9 cellular contexts compared by ENCODE assay signal in genomic region chr15:68795298-68795848, GRCh38. TPM values are rescaled to one million over a fixed set of nuclear protein-coding genes. Genes with fewer than 3 reads are reported as not detected.
DNase-seq lines count a peak whose midpoint lies in the region; ATAC-seq, FAIRE-seq and TF ChIP-seq lines count a peak whose summit lies in the region.
"Had no signal": no experiment of that assay in that cellular context is flagged by ENCODE, and none has a peak within 500 bp of the region (broad histone marks: within the 10 kb centered on the region; RNA-seq: fewer than 3 reads in every experiment).

No MANE protein-coding gene starts in this region.

- no peak for FAIRE-seq in HepG2 (lab: Jason Lieb, UNC)
- FAIRE-seq: colon had no signal

- H3K27me3 ChIP-seq in HepG2 (ENCODE audit: control insufficient read depth in 1 of 2, insufficient read depth in 2 of 2, low read length in 2 of 2): no peaks in the 10 kb centered on the region

- no peak for TF ChIP-seq RAD21 in HepG2 (CRISPR knock-in tag; IDR thresholded peaks at IDR 0.05)

- no peak overlapping the region for H3K4me2 ChIP-seq in HepG2 (ENCODE audit: low read depth, low read length)

- no TSS peak for BruUV-seq in HepG2 (replicated peaks; lab: Mats Ljungman, UMichigan)

- no peak for TF ChIP-seq CTCF in HepG2 (CRISPR knock-in tag; IDR thresholded peaks at IDR 0.05)

- ATAC-seq in HG03571 (IDR thresholded peaks at IDR 0.05; ENCODE audit: unreplicated experiment) (peak; percentile 46), HepG2 (peak; percentile 13; the same call in 1 of the 3 replicates), HG03025 (IDR thresholded peaks at IDR 0.05; ENCODE audit: low FRiP score, unreplicated experiment) (no peak), GM19328 (IDR thresholded peaks at IDR 0.05; ENCODE audit: unreplicated experiment) (no peak)

- H3K9ac ChIP-seq in HepG2 (ENCODE audit: insufficient read depth, low read depth, low read length): no peak overlapping the region

- H3K79me2 ChIP-seq in HepG2 (ENCODE audit: insufficient read depth, low read length): peaks cover 99% of the 10 kb centered on the region

- H3K36me3 ChIP-seq in HepG2 (replicated peaks in 1 of 2; ENCODE audit: control insufficient read depth in 1 of 2, insufficient read depth in 2 of 2, low read length in 2 of 2): peaks cover 5 to 54% of the 10 kb centered on the region in 2 experiments; a peak in 4 of 5 replicates

- no peak overlapping the region for H2AFZ ChIP-seq in HepG2 (ENCODE audit: low read length)

- TF ChIP-seq EP300 in HepG2 (IDR thresholded peaks at IDR 0.05; ENCODE audit: low read depth in 2 of 2, low read length in 2 of 2): no peak
- no peak for TF ChIP-seq EP300 in HepG2 (CRISPR knock-in tag; IDR thresholded peaks at IDR 0.05; ENCODE audit: borderline replicate concordance)

- CTCF ChIA-PET in HepG2 (lab: Yijun Ruan, JAX; ENCODE audit: low intra/inter-chr PET ratio, low total read pairs): no interaction called here

- TF ChIP-seq POLR2A in GM19099 (IDR thresholded peaks at IDR 0.05; ENCODE audit: extremely low read depth, insufficient read length, low read depth) (peak; percentile 27), HepG2 (IDR thresholded peaks at IDR 0.05; ENCODE audit: insufficient read depth in 1 of 2, low read depth in 2 of 2, low read length in 2 of 2) (no peak)

- H3K27ac ChIP-seq in HepG2 (ENCODE audit: extremely low read length, insufficient read depth, low read length): peak overlapping the region; percentile 43

- no peaks in the 10 kb centered on the region for H3K9me3 ChIP-seq in HepG2 (ENCODE audit: low read length)

- WGBS in HepG2 (ENCODE audit: low lambda C conversion rate): 88% methylated on average over 18 of the region's 20 CpGs

- intact Hi-C loops in HepG2 (cut with micrococcal nuclease; ENCODE audit: unreplicated experiment): no loop called here

- in situ Hi-C loops in HepG2 (cut with HindIII; ENCODE audit: extremely low pct_ligation_motif_present, low pct_unique_long_range_greater_than_20kb): no loop called here

- H4K20me1 ChIP-seq in HepG2 (ENCODE audit: insufficient read depth, low read length): peaks cover 91% of the 10 kb centered on the region

- POLR2A ChIA-PET in HepG2 (lab: Yijun Ruan, JAX): interaction anchor here (0.9 to 1.4 kb wide), 2 partner anchors 21 to 23 kb away, joined by 3 read pairs; no protein-coding TSS in a partner anchor

- no peak overlapping the region for H3K4me3 ChIP-seq in HepG2 (replicated peaks in 1 of 3; ENCODE audit: insufficient read depth in 1 of 3, low read depth in 2 of 3, low read length in 3 of 3)

- H3K4me1 ChIP-seq in HepG2 (ENCODE audit: insufficient read depth, low read length): peaks cover 51% of the 10 kb centered on the region

- DNase-seq in activated CD4-positive, alpha-beta T cell treated with anti-CD3 and anti-CD28 coated beads, Interleukin-2, amount 50 U/mL, for 48 hours: peak; percentile 65 to 72
- DNase-seq in dermis blood vessel endothelial cell (peak; percentile 92), HepG2 (ENCODE audit: low spot score) (no peak)
- peak; percentile 6 to 36 for DNase-seq in stimulated activated CD4-positive, alpha-beta T cell treated with anti-CD3 and anti-CD28 coated beads, Interleukin-1b, Interleukin-23, amount 100 ng/mL, for 1 hour (ENCODE audit: low read depth in 2 of 2)

TF ChIP-seq in HepG2, 621 proteins besides CTCF, POLR2A, EP300 and RAD21 (continues in another document):
- no peak for TF ChIP-seq ZNF33B (CRISPR knock-in tag; IDR thresholded peaks at IDR 0.05)
- TF ChIP-seq TFDP2 (CRISPR knock-in tag; IDR thresholded peaks at IDR 0.05): no peak
- TF ChIP-seq, protein P1, sequence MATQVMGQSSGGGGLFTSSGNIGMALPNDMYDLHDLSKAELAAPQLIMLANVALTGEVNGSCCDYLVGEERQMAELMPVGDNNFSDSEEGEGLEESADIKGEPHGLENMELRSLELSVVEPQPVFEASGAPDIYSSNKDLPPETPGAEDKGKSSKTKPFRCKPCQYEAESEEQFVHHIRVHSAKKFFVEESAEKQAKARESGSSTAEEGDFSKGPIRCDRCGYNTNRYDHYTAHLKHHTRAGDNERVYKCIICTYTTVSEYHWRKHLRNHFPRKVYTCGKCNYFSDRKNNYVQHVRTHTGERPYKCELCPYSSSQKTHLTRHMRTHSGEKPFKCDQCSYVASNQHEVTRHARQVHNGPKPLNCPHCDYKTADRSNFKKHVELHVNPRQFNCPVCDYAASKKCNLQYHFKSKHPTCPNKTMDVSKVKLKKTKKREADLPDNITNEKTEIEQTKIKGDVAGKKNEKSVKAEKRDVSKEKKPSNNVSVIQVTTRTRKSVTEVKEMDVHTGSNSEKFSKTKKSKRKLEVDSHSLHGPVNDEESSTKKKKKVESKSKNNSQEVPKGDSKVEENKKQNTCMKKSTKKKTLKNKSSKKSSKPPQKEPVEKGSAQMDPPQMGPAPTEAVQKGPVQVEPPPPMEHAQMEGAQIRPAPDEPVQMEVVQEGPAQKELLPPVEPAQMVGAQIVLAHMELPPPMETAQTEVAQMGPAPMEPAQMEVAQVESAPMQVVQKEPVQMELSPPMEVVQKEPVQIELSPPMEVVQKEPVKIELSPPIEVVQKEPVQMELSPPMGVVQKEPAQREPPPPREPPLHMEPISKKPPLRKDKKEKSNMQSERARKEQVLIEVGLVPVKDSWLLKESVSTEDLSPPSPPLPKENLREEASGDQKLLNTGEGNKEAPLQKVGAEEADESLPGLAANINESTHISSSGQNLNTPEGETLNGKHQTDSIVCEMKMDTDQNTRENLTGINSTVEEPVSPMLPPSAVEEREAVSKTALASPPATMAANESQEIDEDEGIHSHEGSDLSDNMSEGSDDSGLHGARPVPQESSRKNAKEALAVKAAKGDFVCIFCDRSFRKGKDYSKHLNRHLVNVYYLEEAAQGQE (IDR thresholded peaks at IDR 0.05; ENCODE audit: borderline replicate concordance in 1 of 2, low read depth in 1 of 2, low read length in 2 of 2): no peak
- TF ChIP-seq, protein P2, sequence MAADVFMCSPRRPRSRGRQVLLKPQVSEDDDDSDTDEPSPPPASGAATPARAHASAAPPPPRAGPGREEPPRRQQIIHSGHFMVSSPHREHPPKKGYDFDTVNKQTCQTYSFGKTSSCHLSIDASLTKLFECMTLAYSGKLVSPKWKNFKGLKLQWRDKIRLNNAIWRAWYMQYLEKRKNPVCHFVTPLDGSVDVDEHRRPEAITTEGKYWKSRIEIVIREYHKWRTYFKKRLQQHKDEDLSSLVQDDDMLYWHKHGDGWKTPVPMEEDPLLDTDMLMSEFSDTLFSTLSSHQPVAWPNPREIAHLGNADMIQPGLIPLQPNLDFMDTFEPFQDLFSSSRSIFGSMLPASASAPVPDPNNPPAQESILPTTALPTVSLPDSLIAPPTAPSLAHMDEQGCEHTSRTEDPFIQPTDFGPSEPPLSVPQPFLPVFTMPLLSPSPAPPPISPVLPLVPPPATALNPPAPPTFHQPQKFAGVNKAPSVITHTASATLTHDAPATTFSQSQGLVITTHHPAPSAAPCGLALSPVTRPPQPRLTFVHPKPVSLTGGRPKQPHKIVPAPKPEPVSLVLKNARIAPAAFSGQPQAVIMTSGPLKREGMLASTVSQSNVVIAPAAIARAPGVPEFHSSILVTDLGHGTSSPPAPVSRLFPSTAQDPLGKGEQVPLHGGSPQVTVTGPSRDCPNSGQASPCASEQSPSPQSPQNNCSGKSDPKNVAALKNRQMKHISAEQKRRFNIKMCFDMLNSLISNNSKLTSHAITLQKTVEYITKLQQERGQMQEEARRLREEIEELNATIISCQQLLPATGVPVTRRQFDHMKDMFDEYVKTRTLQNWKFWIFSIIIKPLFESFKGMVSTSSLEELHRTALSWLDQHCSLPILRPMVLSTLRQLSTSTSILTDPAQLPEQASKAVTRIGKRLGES (CRISPR knock-in tag; IDR thresholded peaks at IDR 0.05; ENCODE audit: borderline replicate concordance): no peak
- peak; percentile 59 for TF ChIP-seq AGO2 (optimal IDR thresholded peaks at IDR 0.05; ENCODE audit: low read depth, low read length)

RNA-seq across cellular contexts. Expression of gene ANP32A, which starts 25.3 kb away (rescaled TPM):
- total RNA-seq in dermis blood vessel endothelial cell: 68.2 and 119 TPM in 2 replicates
- 206 and 323 TPM in 2 replicates for total RNA-seq in HepG2 (2016; rRNA removed; fragmentation: Illumina TruSeq; extraction: Trizol)
- 20.6 and 23.7 TPM in 2 replicates for total RNA-seq in HepG2 (2016; cell fraction: cytosol; rRNA removed; fragmentation: Illumina TruSeq; extraction: Trizol; ENCODE audit: low read depth)
- 211 and 312 TPM in 2 replicates for total RNA-seq in HepG2 (2016; cell fraction: insoluble cytoplasmic fraction; rRNA removed; fragmentation: Illumina TruSeq; extraction: Trizol)
- total RNA-seq in HepG2 (2016; cell fraction: membrane; rRNA removed; fragmentation: Illumina TruSeq; extraction: Trizol): 33.5 and 37.5 TPM in 2 replicates
- total RNA-seq in HepG2 (2016; cell fraction: nucleus; rRNA removed; fragmentation: Illumina TruSeq; extraction: Trizol): 81.8 and 84.7 TPM in 2 replicates
- 49.3 and 60.6 TPM in 2 replicates for polyA plus RNA-seq in HepG2 (2011; rRNA removed)
- polyA plus RNA-seq in HepG2 (2011; cell fraction: cytosol; rRNA removed): 28.0 and 36.6 TPM in 2 replicates
- 25.1 and 25.6 TPM in 2 replicates for polyA plus RNA-seq in HepG2 (2011; cell fraction: nucleus; rRNA removed)
- polyA plus RNA-seq in HepG2 (2012): 144 and 186 TPM in 2 replicates
- 21.7 and 22.0 TPM in 2 replicates for polyA plus RNA-seq in HepG2 (2016; cell fraction: cytosol; fragmentation: Illumina TruSeq; extraction: Trizol; ENCODE audit: low read depth)
- polyA plus RNA-seq in HepG2 (2016; cell fraction: insoluble cytoplasmic fraction; fragmentation: Illumina TruSeq; extraction: Trizol; ENCODE audit: low read depth): 513 and 558 TPM in 2 replicates
- polyA plus RNA-seq in HepG2 (2016; cell fraction: membrane; fragmentation: Illumina TruSeq; extraction: Trizol; ENCODE audit: low read depth): 26.3 and 31.3 TPM in 2 replicates
- polyA plus RNA-seq in HepG2 (2016; cell fraction: nucleus; fragmentation: Illumina TruSeq; extraction: Trizol; ENCODE audit: insufficient read depth, low read depth): 158 and 180 TPM in 2 replicates
- polyA minus RNA-seq in HepG2 (2011; rRNA and poly(A)+ RNA removed; ENCODE audit: low replicate concordance): 22.9 and 64.5 TPM in 2 replicates
- polyA minus RNA-seq in HepG2 (2011; cell fraction: cytosol; rRNA and poly(A)+ RNA removed): 29.8 and 35.1 TPM in 2 replicates
- 54.8 and 55.4 TPM in 2 replicates for polyA minus RNA-seq in HepG2 (2011; cell fraction: nucleus; rRNA and poly(A)+ RNA removed)

Comparison
In these comparisons a context has a peak if more than half of its experiments do, and no peak if none do; other contexts are left out.
1. ATAC-seq: peak in HG03571 (single experiment) and HepG2 (single experiment); none in HG03025 (single experiment) and GM19328 (single experiment).